In the genomic region with DNA sequence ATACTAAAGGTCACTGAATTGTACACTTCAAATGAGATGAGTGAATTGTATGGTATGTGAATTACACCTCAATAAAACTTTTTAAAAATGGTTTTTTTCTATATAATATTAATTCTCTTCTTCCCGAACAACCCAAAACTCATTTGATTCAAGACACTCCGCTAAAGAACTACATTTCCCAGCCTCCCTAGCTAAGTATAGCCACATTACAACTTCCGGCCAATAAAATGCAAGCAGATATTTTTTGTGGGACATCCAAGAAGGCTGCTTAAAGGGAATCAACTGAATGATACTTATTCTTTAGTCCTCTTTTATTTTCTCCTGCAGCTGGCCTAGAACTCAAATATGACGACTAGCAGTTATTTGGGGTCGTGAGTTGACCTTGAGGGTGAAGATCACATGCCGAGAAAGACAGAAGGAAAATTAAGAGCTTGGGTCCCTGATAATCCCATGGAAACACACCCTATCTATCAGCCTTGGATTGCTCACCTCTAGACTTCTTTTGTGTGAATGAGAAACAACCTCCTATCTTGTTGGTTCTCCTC, we compare ENCODE assay signal across 2 cellular contexts.
TF ChIP-seq lines count a peak whose summit lies in the region.

No MANE protein-coding gene starts in this region.

TF ChIP-seq in H1, 55 proteins besides CTCF, POLR2A, EP300 and RAD21 (continued from another document):
- peak; percentile 56; the same call in 1 of the 2 replicates for TF ChIP-seq SIX5 (IDR thresholded peaks at IDR 0.05; ENCODE audit: low read depth, low read length)
- no peak for TF ChIP-seq GABPA (IDR thresholded peaks at IDR 0.05; ENCODE audit: borderline replicate concordance, insufficient read depth, low read length)
- no peak for TF ChIP-seq SUZ12 (IDR thresholded peaks at IDR 0.05; ENCODE audit: low read length)
- no peak for TF ChIP-seq JUN (IDR thresholded peaks at IDR 0.05; ENCODE audit: low read depth, low read length)
- no peak for TF ChIP-seq NANOG (IDR thresholded peaks at IDR 0.05; ENCODE audit: insufficient read depth, low read depth, low read length, poor library complexity, severe bottlenecking)
- TF ChIP-seq TEAD4 (IDR thresholded peaks at IDR 0.05; ENCODE audit: low read depth, low read length), result no peak
- TF ChIP-seq, protein P1, sequence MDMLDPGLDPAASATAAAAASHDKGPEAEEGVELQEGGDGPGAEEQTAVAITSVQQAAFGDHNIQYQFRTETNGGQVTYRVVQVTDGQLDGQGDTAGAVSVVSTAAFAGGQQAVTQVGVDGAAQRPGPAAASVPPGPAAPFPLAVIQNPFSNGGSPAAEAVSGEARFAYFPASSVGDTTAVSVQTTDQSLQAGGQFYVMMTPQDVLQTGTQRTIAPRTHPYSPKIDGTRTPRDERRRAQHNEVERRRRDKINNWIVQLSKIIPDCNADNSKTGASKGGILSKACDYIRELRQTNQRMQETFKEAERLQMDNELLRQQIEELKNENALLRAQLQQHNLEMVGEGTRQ (IDR thresholded peaks at IDR 0.05; ENCODE audit: low read length), result no peak
TF ChIP-seq in H1: peak in this region for 1.

TF ChIP-seq in GM12891, 5 proteins besides CTCF, POLR2A, EP300 and RAD21 (continued from another document):
- no peak for TF ChIP-seq SPI1 (IDR thresholded peaks at IDR 0.05; ENCODE audit: low read depth, low read length)
- no peak for TF ChIP-seq PAX5 (IDR thresholded peaks at IDR 0.05; ENCODE audit: insufficient read depth, low read length, severe bottlenecking)
- no peak for TF ChIP-seq POLR2AphosphoS5 (IDR thresholded peaks at IDR 0.05; ENCODE audit: low read depth, low read length)
- TF ChIP-seq TAF1 (IDR thresholded peaks at IDR 0.05; ENCODE audit: low read depth, low read length), result no peak
